ENCODE assay signal across 8 cellular contexts in genomic region chr11:35943761-35944502, GRCh38. TPM values are rescaled to one million over a fixed set of nuclear protein-coding genes. Genes with fewer than 3 reads are reported as not detected.
DNase-seq lines count a peak whose midpoint lies in the region; ATAC-seq, FAIRE-seq and TF ChIP-seq lines count a peak whose summit lies in the region.

TSS of gene LDLRAD3 (plus strand) at chr11:35944062. CDS start at chr11:35944099, 37 bp downstream.

- H3K4me3 ChIP-seq in AG10803 (ENCODE audit: low read length) (peak within 1 kb of the TSS; percentile 75), subcutaneous abdominal adipose tissue (ENCODE audit: low read depth in 1 of 5, low read length in 5 of 5) (peak within 1 kb of the TSS; percentile 72 to 81 (median 81))

- peaks cover 6% of the 10 kb centered on the region for H3K4me1 Mint-ChIP-seq in activated T-helper 1 cell treated with anti-CD3 and anti-CD28 coated beads, Interleukin-12 subunit alpha, Interleukin-12 subunit beta, Interleukin-2, Interleukin-4 antibody, amounts not matched to agents 30 ng/mL and 10 ng/mL and 1 ng/mL, durations not matched to agents 14 hours and 24 hours and 36 hours (ENCODE audit: low read depth)
- peaks cover 6 to 15% (median 9%) of the 10 kb centered on the region in 4 donors for H3K4me1 Mint-ChIP-seq in naive thymus-derived CD8-positive, alpha-beta T cell

- no peaks in the 10 kb centered on the region for H3K9me3 Mint-ChIP-seq in activated T-helper 1 cell treated with anti-CD3 and anti-CD28 coated beads, Interleukin-12 subunit alpha, Interleukin-12 subunit beta, Interleukin-2, Interleukin-4 antibody, amounts not matched to agents 30 ng/mL and 10 ng/mL and 1 ng/mL, durations not matched to agents 14 hours and 24 hours and 36 hours
- peaks cover 0 to 3% (median 0%) of the 10 kb centered on the region in 9 donors for H3K9me3 Mint-ChIP-seq in naive thymus-derived CD8-positive, alpha-beta T cell

- ATAC-seq in HG03457 (IDR thresholded peaks at IDR 0.05; ENCODE audit: unreplicated experiment): peak; percentile 60
- peak; percentile 43 to 75 for ATAC-seq in naive thymus-derived CD8-positive, alpha-beta T cell

- no peak within 1 kb of the TSS for H3K27ac Mint-ChIP-seq in activated T-helper 1 cell treated with anti-CD3 and anti-CD28 coated beads, Interleukin-12 subunit alpha, Interleukin-12 subunit beta, Interleukin-2, Interleukin-4 antibody, amounts not matched to agents 30 ng/mL and 10 ng/mL and 1 ng/mL, durations not matched to agents 14 hours and 24 hours and 36 hours
- peak within 1 kb of the TSS in 2 of 10 donors; percentile 33 to 86 for H3K27ac Mint-ChIP-seq in naive thymus-derived CD8-positive, alpha-beta T cell

- peaks cover 2 to 35% (median 27%) of the 10 kb centered on the region in 5 donors for H3K4me1 ChIP-seq in subcutaneous abdominal adipose tissue (ENCODE audit: control insufficient read depth in 5 of 5, insufficient read depth in 5 of 5, low read length in 5 of 5)

- intact Hi-C loops in activated T-helper 1 cell treated with anti-CD3 and anti-CD28 coated beads, Interleukin-12 subunit alpha, Interleukin-12 subunit beta, Interleukin-2, Interleukin-4 antibody, amounts not matched to agents 30 ng/mL and 10 ng/mL and 1 ng/mL, durations not matched to agents 14 hours and 24 hours and 36 hours (cut with micrococcal nuclease): loop anchor here (5.0 kb wide), 1 partner anchor 327 kb away; the partner anchor contains the start of gene FJX1

- peak within 1 kb of the TSS; percentile 76 for H3K4me3 Mint-ChIP-seq in activated T-helper 1 cell treated with anti-CD3 and anti-CD28 coated beads, Interleukin-12 subunit alpha, Interleukin-12 subunit beta, Interleukin-2, Interleukin-4 antibody, amounts not matched to agents 30 ng/mL and 10 ng/mL and 1 ng/mL, durations not matched to agents 14 hours and 24 hours and 36 hours
- peak within 1 kb of the TSS; percentile 74 to 92 (median 84) for H3K4me3 Mint-ChIP-seq in naive thymus-derived CD8-positive, alpha-beta T cell

- DNase-seq in AG10803 (ENCODE audit: low read depth) (peak; percentile 75), GM19239 (ENCODE audit: insufficient read length, low spot score) (peak; percentile 56), NOMO-1 (lab: John Stamatoyannopoulos, UW; ENCODE audit: unreplicated experiment in 2 of 2) (peak; percentile 54 to 67), fibroblast of the conjunctiva (ENCODE audit: low read depth) (peak; percentile 83)
- peak; percentile 8 for DNase-seq in activated T-helper 1 cell treated with anti-CD3 and anti-CD28 coated beads, Interleukin-12 subunit alpha, Interleukin-12 subunit beta, Interleukin-2, Interleukin-4 antibody, amounts not matched to agents 30 ng/mL and 10 ng/mL and 1 ng/mL, durations not matched to agents 14 hours and 24 hours and 36 hours (ENCODE audit: low spot score)
- peak in 6 of 10 donors; percentile 1 to 9 (median 6) for DNase-seq in naive thymus-derived CD8-positive, alpha-beta T cell

- POLR2A ChIA-PET in naive thymus-derived CD8-positive, alpha-beta T cell (lab: Charles Lee): no interaction called here

- H3K36me3 Mint-ChIP-seq in activated T-helper 1 cell treated with anti-CD3 and anti-CD28 coated beads, Interleukin-12 subunit alpha, Interleukin-12 subunit beta, Interleukin-2, Interleukin-4 antibody, amounts not matched to agents 30 ng/mL and 10 ng/mL and 1 ng/mL, durations not matched to agents 14 hours and 24 hours and 36 hours (ENCODE audit: low read depth): no peaks in the 10 kb centered on the region
- no peaks in the 10 kb centered on the region for H3K36me3 Mint-ChIP-seq in naive thymus-derived CD8-positive, alpha-beta T cell

- no peak for TF ChIP-seq CTCF in AG10803 (conservative IDR thresholded peaks at IDR 0.05; ENCODE audit: low read length)

- FAIRE-seq in GM19239 (lab: Jason Lieb, UNC): no peak

- H3K36me3 ChIP-seq in subcutaneous abdominal adipose tissue (ENCODE audit: control insufficient read depth in 5 of 5, insufficient read depth in 5 of 5, low read length in 5 of 5): no peaks in the 10 kb centered on the region

- no peaks in the 10 kb centered on the region for H3K27me3 ChIP-seq in subcutaneous abdominal adipose tissue (ENCODE audit: control insufficient read depth in 5 of 5, insufficient read depth in 4 of 5, low read length in 5 of 5)

- H3K9me3 ChIP-seq in subcutaneous abdominal adipose tissue (ENCODE audit: control insufficient read depth in 5 of 5, low read length in 5 of 5): no peaks in the 10 kb centered on the region

- H3K27me3 Mint-ChIP-seq in activated T-helper 1 cell treated with anti-CD3 and anti-CD28 coated beads, Interleukin-12 subunit alpha, Interleukin-12 subunit beta, Interleukin-2, Interleukin-4 antibody, amounts not matched to agents 30 ng/mL and 10 ng/mL and 1 ng/mL, durations not matched to agents 14 hours and 24 hours and 36 hours (ENCODE audit: insufficient read depth): peaks cover 39% of the 10 kb centered on the region
- H3K27me3 Mint-ChIP-seq in naive thymus-derived CD8-positive, alpha-beta T cell: peaks cover 25 to 68% (median 48%) of the 10 kb centered on the region in 5 donors

- H3K27ac ChIP-seq in subcutaneous abdominal adipose tissue (ENCODE audit: low read depth, low read length): peak within 1 kb of the TSS; percentile 82

- peak within 1 kb of the TSS; percentile 78 to 90 (median 83) for H3K9ac ChIP-seq in subcutaneous abdominal adipose tissue (ENCODE audit: low read length in 5 of 5)

RNA-seq across cellular contexts. Expression of gene LDLRAD3, which starts in this region (rescaled TPM):
- total RNA-seq in activated T-helper 1 cell treated with anti-CD3 and anti-CD28 coated beads, Interleukin-12 subunit alpha, Interleukin-12 subunit beta, Interleukin-2, Interleukin-4 antibody, amounts not matched to agents 30 ng/mL and 10 ng/mL and 1 ng/mL, durations not matched to agents 14 hours and 24 hours and 36 hours: 0.57 and 0.76 TPM in 2 replicates
- not detected for total RNA-seq in naive thymus-derived CD8-positive, alpha-beta T cell
- not detected for polyA plus RNA-seq in naive thymus-derived CD8-positive, alpha-beta T cell

Comparison
In these comparisons a context has a peak if more than half of its experiments do, and no peak if none do; other contexts are left out.
1. Peak in every context shown above with its lines: DNase-seq, ATAC-seq, H3K4me3 ChIP-seq and H3K27ac ChIP-seq.
2. Peak in DNase-seq in activated T-helper 1 cell treated with anti-CD3 and anti-CD28 coated beads, Interleukin-12 subunit alpha, Interleukin-12 subunit beta, Interleukin-2, Interleukin-4 antibody, amounts not matched to agents 30 ng/mL and 10 ng/mL and 1 ng/mL, durations not matched to agents 14 hours and 24 hours and 36 hours; RNA of the gene not detected or under 1 TPM.
3. Peak in DNase-seq and ATAC-seq in naive thymus-derived CD8-positive, alpha-beta T cell; RNA of the gene not detected or under 1 TPM.
4. DNase-seq: peak in every context shown above with its lines; median percentile 83 in fibroblast of the conjunctiva; 75 in AG10803; 60 in NOMO-1; 56 in GM19239; 8 in activated T-helper 1 cell treated with anti-CD3 and anti-CD28 coated beads, Interleukin-12 subunit alpha, Interleukin-12 subunit beta, Interleukin-2, Interleukin-4 antibody, amounts not matched to agents 30 ng/mL and 10 ng/mL and 1 ng/mL, durations not matched to agents 14 hours and 24 hours and 36 hours; 6 in naive thymus-derived CD8-positive, alpha-beta T cell.